18 cellular contexts compared by ENCODE assay signal in the genomic region with DNA sequence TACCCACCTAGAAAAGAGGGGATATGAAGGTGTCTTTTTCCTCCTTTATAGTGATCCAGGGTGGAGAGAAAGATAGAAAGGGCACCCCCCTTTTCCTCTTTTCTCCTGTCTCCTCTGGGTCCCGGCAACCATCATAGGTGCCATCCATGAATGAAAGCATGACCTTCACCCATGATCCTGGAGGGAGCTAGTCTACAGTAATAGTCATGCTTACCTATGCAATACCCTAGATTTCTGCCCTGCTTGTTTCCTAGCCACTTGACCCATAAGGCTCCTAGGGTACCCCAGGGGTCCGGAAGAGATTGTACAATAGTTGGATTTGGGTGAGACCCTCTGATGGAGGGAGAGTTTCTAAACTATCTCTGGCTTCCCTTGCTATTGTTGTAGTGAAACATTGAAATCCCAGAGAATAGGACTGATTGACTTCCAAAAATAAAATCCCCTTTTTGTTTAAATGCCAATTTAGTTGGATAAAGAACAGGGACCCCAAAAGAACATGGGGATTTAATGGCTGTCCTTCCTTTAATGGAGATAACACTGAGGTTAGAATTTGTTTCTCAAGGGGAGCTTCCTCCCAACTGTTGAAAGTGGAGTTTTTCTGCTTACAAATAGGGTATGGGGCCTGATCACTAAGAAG.
A peak's percentile ranks its signal among the peaks of the same experiment; 100 is the strongest.
DNase-seq lines count a peak whose midpoint lies in the region; ATAC-seq, FAIRE-seq and TF ChIP-seq lines count a peak whose summit lies in the region.
"Had no signal": no experiment of that assay in that cellular context is flagged by ENCODE, and none has a peak within 500 bp of the region (broad histone marks: within the 10 kb centered on the region; RNA-seq: fewer than 3 reads in every experiment).

No MANE protein-coding gene starts in this region.

- H3K4me1 Mint-ChIP-seq in astrocyte (ENCODE audit: low read depth, unreplicated experiment): no peaks in the 10 kb centered on the region

- H3K27ac ChIP-seq in A673 (ENCODE audit: low read depth, low read length, poor library complexity, severe bottlenecking) (no peak overlapping the region), astrocyte (ENCODE audit: low read depth, low read length) (no peak overlapping the region)
- H3K27ac ChIP-seq: body of pancreas, WERI-Rb-1 had no signal

- no peaks in the 10 kb centered on the region for H3K4me1 ChIP-seq in A673 (ENCODE audit: insufficient read depth, low read length, poor library complexity, severe bottlenecking)
- H3K4me1 ChIP-seq in astrocyte (ENCODE audit: insufficient read depth, low read length): no peaks in the 10 kb centered on the region
- H3K4me1 ChIP-seq: body of pancreas had no signal

- H3K79me2 ChIP-seq in astrocyte (ENCODE audit: insufficient read depth, low read length): no peaks in the 10 kb centered on the region

- ATAC-seq in GM21515 (IDR thresholded peaks at IDR 0.05; ENCODE audit: unreplicated experiment): no peak
- ATAC-seq in GM21528 (IDR thresholded peaks at IDR 0.05; ENCODE audit: low FRiP score, unreplicated experiment): no peak
- ATAC-seq: body of pancreas, left cardiac atrium, Panc1 had no signal

- DNase-seq in A673 (ENCODE audit: low spot score) (peak; percentile 0), HEK293T (ENCODE audit: extremely low spot score) (peak; percentile 4), astrocyte (ENCODE audit: low read depth) (peak; percentile 9), fibroblast of villous mesenchyme (ENCODE audit: low read depth) (peak; percentile 22), H7 (no peak)
- DNase-seq in activated naive CD4-positive, alpha-beta T cell treated with anti-CD3 and anti-CD28 coated beads, Interleukin-2, amount 50 U/mL, for 16 hours: no peak
- DNase-seq: activated CD8-positive, alpha-beta memory T cell treated with anti-CD3 and anti-CD28 coated beads for 24 hours; activated effector memory CD4-positive, alpha-beta T cell treated with Interleukin-2 at 50 U/mL for 16 hours; body of pancreas; DMS153; left cardiac atrium; NCI-H1436 treated with DMSO at 0.1 percent for 48 hours; posterior cingulate gyrus; WERI-Rb-1 had no signal

- BruUV-seq in A673 (replicated peaks; lab: Mats Ljungman, UMichigan): no TSS peak

- H3K9ac ChIP-seq in astrocyte (ENCODE audit: low read length): no peak overlapping the region

- H3K27me3 Mint-ChIP-seq in astrocyte (ENCODE audit: low read depth, unreplicated experiment): no peaks in the 10 kb centered on the region

- intact Hi-C loops in A673 (cut with micrococcal nuclease; ENCODE audit: unreplicated experiment): no loop called here

- no peaks in the 10 kb centered on the region for H3K36me3 ChIP-seq in A673 (ENCODE audit: insufficient read depth, low read length, poor library complexity, severe bottlenecking)
- H3K36me3 ChIP-seq in astrocyte (ENCODE audit: insufficient read depth, low read length): no peaks in the 10 kb centered on the region
- H3K36me3 ChIP-seq in H7 (replicated peaks; ENCODE audit: control insufficient read depth, insufficient read depth, low read length): no peaks in the 10 kb centered on the region
- H3K36me3 ChIP-seq: WERI-Rb-1 had no signal

- H3K36me3 Mint-ChIP-seq in astrocyte (ENCODE audit: low read depth, unreplicated experiment): no peaks in the 10 kb centered on the region

- H3K9me3 Mint-ChIP-seq in astrocyte (ENCODE audit: unreplicated experiment): peaks cover 30% of the 10 kb centered on the region

- no peak overlapping the region for H3K4me2 ChIP-seq in astrocyte (ENCODE audit: low read length)

- FAIRE-seq in astrocyte (lab: Jason Lieb, UNC): no peak
- FAIRE-seq: endometrium had no signal

- H3K27me3 ChIP-seq in A673 (replicated peaks; ENCODE audit: insufficient read depth, low read depth, low read length, poor library complexity): no peaks in the 10 kb centered on the region
- no peaks in the 10 kb centered on the region for H3K27me3 ChIP-seq in astrocyte (ENCODE audit: insufficient read depth, low read length)
- no peaks in the 10 kb centered on the region for H3K27me3 ChIP-seq in H7 (ENCODE audit: control insufficient read depth, insufficient read depth, low read length)
- H3K27me3 ChIP-seq: body of pancreas had no signal

- no peak overlapping the region for H3K4me3 ChIP-seq in A673 (ENCODE audit: low read depth, low read length, poor library complexity, severe bottlenecking)
- H3K4me3 ChIP-seq in astrocyte (ENCODE audit: insufficient read depth, low read depth, low read length): no peak overlapping the region
- H3K4me3 ChIP-seq in fibroblast of villous mesenchyme (ENCODE audit: low read depth, low read length): no peak overlapping the region
- H3K4me3 ChIP-seq in H7 (ENCODE audit: insufficient read depth, low read depth, low read length): no peak overlapping the region
- H3K4me3 ChIP-seq: body of pancreas had no signal

- peaks cover 60% of the 10 kb centered on the region for H3K9me3 ChIP-seq in A673 (ENCODE audit: low read depth, low read length, poor library complexity, severe bottlenecking)
- peaks cover 13% of the 10 kb centered on the region for H3K9me3 ChIP-seq in astrocyte (ENCODE audit: insufficient read depth, low read depth, low read length)

- H4K20me1 ChIP-seq in astrocyte (ENCODE audit: insufficient read depth, low read length): no peaks in the 10 kb centered on the region

- no peak overlapping the region for H3K4me3 Mint-ChIP-seq in astrocyte (ENCODE audit: unreplicated experiment)

- H3K27ac Mint-ChIP-seq in astrocyte (ENCODE audit: unreplicated experiment): no peak overlapping the region

- CTCF ChIA-PET in A673 (lab: Charles Lee): no interaction called here
- CTCF ChIA-PET in HEK293T (lab: Yijun Ruan, JAX): no interaction called here

- POLR2A ChIA-PET in A673 (lab: Charles Lee; ENCODE audit: low non-redundant PET): no interaction called here
- POLR2A ChIA-PET in HEK293T (lab: Yijun Ruan, JAX): no interaction called here

- no peak overlapping the region for H2AFZ ChIP-seq in astrocyte (ENCODE audit: low read depth, low read length)

- TF ChIP-seq CTCF in A673 (conservative IDR thresholded peaks at IDR 0.05; ENCODE audit: low read depth, low read length) (no peak), astrocyte (IDR thresholded peaks at IDR 0.05; ENCODE audit: insufficient read depth, low read depth, low read length) (no peak), fibroblast of villous mesenchyme (IDR thresholded peaks at IDR 0.05; ENCODE audit: insufficient read depth, low read depth, low read length) (no peak)

TF ChIP-seq in HEK293T, 16 proteins besides CTCF, POLR2A, EP300 and RAD21:
- TF ChIP-seq LEF1 (IDR thresholded peaks at IDR 0.05; ENCODE audit: borderline replicate concordance): no peak
- no peak for TF ChIP-seq FOXK2 (IDR thresholded peaks at IDR 0.05)
- TF ChIP-seq CTBP1 (IDR thresholded peaks at IDR 0.05; ENCODE audit: borderline replicate concordance): no peak
- no peak for TF ChIP-seq ARNT (IDR thresholded peaks at IDR 0.05)
- TF ChIP-seq SP1 (IDR thresholded peaks at IDR 0.05): no peak
- no peak for TF ChIP-seq NFRKB (IDR thresholded peaks at IDR 0.05)
- TF ChIP-seq ELF4 (IDR thresholded peaks at IDR 0.05): no peak
- TF ChIP-seq, protein P1, sequence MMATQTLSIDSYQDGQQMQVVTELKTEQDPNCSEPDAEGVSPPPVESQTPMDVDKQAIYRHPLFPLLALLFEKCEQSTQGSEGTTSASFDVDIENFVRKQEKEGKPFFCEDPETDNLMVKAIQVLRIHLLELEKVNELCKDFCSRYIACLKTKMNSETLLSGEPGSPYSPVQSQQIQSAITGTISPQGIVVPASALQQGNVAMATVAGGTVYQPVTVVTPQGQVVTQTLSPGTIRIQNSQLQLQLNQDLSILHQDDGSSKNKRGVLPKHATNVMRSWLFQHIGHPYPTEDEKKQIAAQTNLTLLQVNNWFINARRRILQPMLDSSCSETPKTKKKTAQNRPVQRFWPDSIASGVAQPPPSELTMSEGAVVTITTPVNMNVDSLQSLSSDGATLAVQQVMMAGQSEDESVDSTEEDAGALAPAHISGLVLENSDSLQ (IDR thresholded peaks at IDR 0.05): no peak
- no peak for TF ChIP-seq FOXM1 (IDR thresholded peaks at IDR 0.05; ENCODE audit: borderline replicate concordance)
- TF ChIP-seq FOXA1 (IDR thresholded peaks at IDR 0.05): no peak
- TF ChIP-seq HDGF (IDR thresholded peaks at IDR 0.05; ENCODE audit: borderline replicate concordance): no peak
- TF ChIP-seq L3MBTL2 (conservative IDR thresholded peaks at IDR 0.05): no peak
TF ChIP-seq in HEK293T: peak in this region for 0.

Comparison
In these comparisons a context has a peak if more than half of its experiments do, and no peak if none do; other contexts are left out.
1. DNase-seq: peak in A673 (single experiment), HEK293T (single experiment), astrocyte (single experiment) and fibroblast of villous mesenchyme (single experiment); none in H7 (single experiment) and activated naive CD4-positive, alpha-beta T cell treated with anti-CD3 and anti-CD28 coated beads, Interleukin-2, amount 50 U/mL, for 16 hours (single experiment).